Comparison of ENCODE assay signal across 13 cellular contexts in the genomic region with DNA sequence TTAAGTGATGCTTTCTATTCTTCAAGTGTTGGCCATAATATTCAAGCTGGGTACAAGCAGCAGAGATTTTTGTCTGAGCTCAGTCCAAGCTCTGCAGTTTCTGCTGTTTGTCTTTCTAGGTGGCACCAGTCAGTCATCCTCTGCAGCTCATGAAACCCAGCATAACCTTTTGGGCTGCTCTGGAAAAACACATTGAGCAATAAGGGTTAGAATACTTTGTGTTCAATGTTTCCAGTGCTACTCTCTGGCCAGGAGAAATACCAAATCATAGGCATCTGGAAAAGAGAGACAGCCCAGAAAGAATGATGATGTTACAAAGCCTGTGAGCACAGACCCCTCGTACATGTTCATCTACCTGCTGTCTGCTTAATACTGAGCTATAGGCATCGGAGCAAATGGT. TPM values are rescaled to one million over a fixed set of nuclear protein-coding genes. Genes with fewer than 3 reads are reported as not detected.
DNase-seq lines count a peak whose midpoint lies in the region; ATAC-seq and TF ChIP-seq lines count a peak whose summit lies in the region.
"Had no signal": no experiment of that assay in that cellular context is flagged by ENCODE, and none has a peak within 500 bp of the region (broad histone marks: within the 10 kb centered on the region; RNA-seq: fewer than 3 reads in every experiment).

No MANE protein-coding gene starts in this region.

- no peaks in the 10 kb centered on the region for H3K27me3 Mint-ChIP-seq in activated naive CD4-positive, alpha-beta T cell treated with anti-CD3 and anti-CD28 coated beads, Interleukin-2, amount 10 ng/mL, durations not matched to agents 7 days and 5 days
- H3K27me3 Mint-ChIP-seq in activated CD8-positive, alpha-beta T cell treated with anti-CD3 and anti-CD28 coated beads, Interleukin-2, amount 10 ng/mL, durations not matched to agents 7 days and 5 days (ENCODE audit: low read depth) = no peaks in the 10 kb centered on the region

- TF ChIP-seq POLR2A in suprapubic skin (IDR thresholded peaks at IDR 0.05) = no peak

- DNase-seq in activated naive CD4-positive, alpha-beta T cell treated with anti-CD3 and anti-CD28 coated beads, Interleukin-2, amount 10 ng/mL, durations not matched to agents 7 days and 5 days = no peak
- DNase-seq in activated naive CD4-positive, alpha-beta T cell treated with Interleukin-2 at 50 U/mL for 16 hours = no peak
- no peak for DNase-seq in activated CD8-positive, alpha-beta T cell treated with anti-CD3 and anti-CD28 coated beads, Interleukin-2, amount 10 ng/mL, durations not matched to agents 7 days and 5 days
- no peak for DNase-seq in left ventricle myocardium inferior
- no peak for DNase-seq in suprapubic skin (ENCODE audit: low spot score in 2 of 2)
- no peak for DNase-seq in hippocampal formation (lab: John Stamatoyannopoulos, UW)
- no peak for DNase-seq in NCI-H2029 (lab: John Stamatoyannopoulos, UW)
- no peak for DNase-seq in stimulated activated CD4-positive, alpha-beta T cell treated with anti-CD3 and anti-CD28 coated beads, Interleukin-4, amount 100 ng/mL, for 1 hour
- DNase-seq: activated CD4-positive, alpha-beta T cell treated with anti-CD3 and anti-CD28 coated beads for 4 hours; RPMI8226; stimulated activated naive CD4-positive, alpha-beta T cell had no signal

- H3K27ac ChIP-seq in left ventricle myocardium inferior (replicated peaks) = peak overlapping the region; percentile 50
- peak overlapping the region; percentile 68 for H3K27ac ChIP-seq in suprapubic skin
- H3K27ac ChIP-seq: BLaER1, cardiac muscle cell had no signal

- H3K36me3 ChIP-seq in left ventricle myocardium inferior (no peaks in the 10 kb centered on the region), suprapubic skin (no peaks in the 10 kb centered on the region)
- H3K36me3 ChIP-seq: cardiac muscle cell had no signal

- POLR2A ChIA-PET in activated CD8-positive, alpha-beta T cell treated with anti-CD3 and anti-CD28 coated beads, Interleukin-2, amount 10 ng/mL, durations not matched to agents 7 days and 5 days (lab: Charles Lee) = interaction anchor here (1.0 to 4.6 kb wide), 4 partner anchors 17 to 71 kb away, joined by 3 to 61 read pairs (median 14); partner anchors contain the start of gene WIPF1

- intact Hi-C loops in left ventricle myocardium inferior (cut with micrococcal nuclease) = no loop called here

- H3K4me1 Mint-ChIP-seq in activated naive CD4-positive, alpha-beta T cell treated with anti-CD3 and anti-CD28 coated beads, Interleukin-2, amount 10 ng/mL, durations not matched to agents 7 days and 5 days = peaks cover 84% of the 10 kb centered on the region
- peaks cover 78% of the 10 kb centered on the region for H3K4me1 Mint-ChIP-seq in activated CD8-positive, alpha-beta T cell treated with anti-CD3 and anti-CD28 coated beads, Interleukin-2, amount 10 ng/mL, durations not matched to agents 7 days and 5 days (ENCODE audit: low read depth)

- TF ChIP-seq CTCF in left ventricle myocardium inferior (IDR thresholded peaks at IDR 0.05; ENCODE audit: borderline replicate concordance) (no peak), suprapubic skin (IDR thresholded peaks at IDR 0.05) (no peak)

- H3K9me3 Mint-ChIP-seq in activated naive CD4-positive, alpha-beta T cell treated with anti-CD3 and anti-CD28 coated beads, Interleukin-2, amount 10 ng/mL, durations not matched to agents 7 days and 5 days = no peaks in the 10 kb centered on the region
- no peaks in the 10 kb centered on the region for H3K9me3 Mint-ChIP-seq in activated CD8-positive, alpha-beta T cell treated with anti-CD3 and anti-CD28 coated beads, Interleukin-2, amount 10 ng/mL, durations not matched to agents 7 days and 5 days (ENCODE audit: insufficient read depth)

- H3K27me3 ChIP-seq in left ventricle myocardium inferior (ENCODE audit: low read depth) = no peaks in the 10 kb centered on the region
- no peaks in the 10 kb centered on the region for H3K27me3 ChIP-seq in suprapubic skin
- H3K27me3 ChIP-seq: BLaER1, cardiac muscle cell had no signal

- H3K4me1 ChIP-seq in left ventricle myocardium inferior (peaks cover 36% of the 10 kb centered on the region), suprapubic skin (peaks cover 43% of the 10 kb centered on the region)

- peaks cover 70% of the 10 kb centered on the region for H3K36me3 Mint-ChIP-seq in activated naive CD4-positive, alpha-beta T cell treated with anti-CD3 and anti-CD28 coated beads, Interleukin-2, amount 10 ng/mL, durations not matched to agents 7 days and 5 days
- peaks cover 72% of the 10 kb centered on the region for H3K36me3 Mint-ChIP-seq in activated CD8-positive, alpha-beta T cell treated with anti-CD3 and anti-CD28 coated beads, Interleukin-2, amount 10 ng/mL, durations not matched to agents 7 days and 5 days (ENCODE audit: low read depth)

- no peak for ATAC-seq in activated CD8-positive, alpha-beta T cell treated with anti-CD3 and anti-CD28 coated beads, Interleukin-2, amount 10 ng/mL, durations not matched to agents 7 days and 5 days

- TF ChIP-seq EP300 in suprapubic skin (IDR thresholded peaks at IDR 0.05) = no peak

- H3K9me3 ChIP-seq in left ventricle myocardium inferior (replicated peaks) (no peaks in the 10 kb centered on the region), suprapubic skin (no peaks in the 10 kb centered on the region)
- H3K9me3 ChIP-seq: BLaER1 had no signal

- CTCF ChIA-PET in activated naive CD4-positive, alpha-beta T cell treated with anti-CD3 and anti-CD28 coated beads, Interleukin-2, amount 10 ng/mL, durations not matched to agents 7 days and 5 days (lab: Charles Lee) = interaction anchor here (0.8 to 2.6 kb wide), 3 partner anchors 8 to 31 kb away, joined by 4 to 11 read pairs (median 7); no protein-coding TSS in a partner anchor
- CTCF ChIA-PET in activated CD8-positive, alpha-beta T cell treated with anti-CD3 and anti-CD28 coated beads, Interleukin-2, amount 10 ng/mL, durations not matched to agents 7 days and 5 days (lab: Charles Lee) = interaction anchor here (0.7 to 6.9 kb wide), 10 partner anchors 13 to 71 kb away, joined by 3 to 44 read pairs (median 4); partner anchors contain the start of gene WIPF1

- H3K4me3 ChIP-seq in left ventricle myocardium inferior (no peak overlapping the region), suprapubic skin (no peak overlapping the region)
- H3K4me3 ChIP-seq: BLaER1, cardiac muscle cell had no signal

- WGBS in suprapubic skin = 81% methylated on average over 2 of the region's 2 CpGs

- H3K4me3 Mint-ChIP-seq in activated naive CD4-positive, alpha-beta T cell treated with anti-CD3 and anti-CD28 coated beads, Interleukin-2, amount 10 ng/mL, durations not matched to agents 7 days and 5 days = peak overlapping the region; percentile 27
- H3K4me3 Mint-ChIP-seq in activated CD8-positive, alpha-beta T cell treated with anti-CD3 and anti-CD28 coated beads, Interleukin-2, amount 10 ng/mL, durations not matched to agents 7 days and 5 days = peak overlapping the region; percentile 66

- peak overlapping the region; percentile 85 for H3K27ac Mint-ChIP-seq in activated naive CD4-positive, alpha-beta T cell treated with anti-CD3 and anti-CD28 coated beads, Interleukin-2, amount 10 ng/mL, durations not matched to agents 7 days and 5 days
- peak overlapping the region; percentile 95 for H3K27ac Mint-ChIP-seq in activated CD8-positive, alpha-beta T cell treated with anti-CD3 and anti-CD28 coated beads, Interleukin-2, amount 10 ng/mL, durations not matched to agents 7 days and 5 days

RNA-seq across cellular contexts. Expression of gene WIPF1, which starts 19.5 kb away (rescaled TPM):
- 100 to 1,000 TPM; 357 to 390 TPM for total RNA-seq in activated CD8-positive, alpha-beta T cell treated with anti-CD3 and anti-CD28 coated beads, Interleukin-2, amount 10 ng/mL, durations not matched to agents 7 days and 5 days
- total RNA-seq in left ventricle myocardium inferior (15.0 TPM), suprapubic skin (10 to 100 TPM in 1 of 4 donors, 1 to 10 TPM in 3; 4.8 to 21.8 (median 7.3) TPM)

Comparison
In these comparisons a context has a peak if more than half of its experiments do, and no peak if none do; other contexts are left out.
1. RNA of gene WIPF1, which starts 19.5 kb away (total RNA-seq): 357 to 390 TPM in activated CD8-positive, alpha-beta T cell treated with anti-CD3 and anti-CD28 coated beads, Interleukin-2, amount 10 ng/mL, durations not matched to agents 7 days and 5 days; 15.0 TPM in left ventricle myocardium inferior (single experiment) and 4.8 to 21.8 TPM in suprapubic skin; every median in the first group is over 10 times any median in the second.